Comparison of ENCODE assay signal across 31 cellular contexts in genomic region chr9:132129535-132129934, GRCh38. TPM values are rescaled to one million over a fixed set of nuclear protein-coding genes. Genes with fewer than 3 reads are reported as not detected.
"Had no signal": no experiment of that assay in that cellular context is flagged by ENCODE, and none has a peak within 500 bp of the region (broad histone marks: within the 10 kb centered on the region; RNA-seq: fewer than 3 reads in every experiment).

No MANE protein-coding gene starts in this region.

- H3K4me1 ChIP-seq: foreskin keratinocyte, gastrocnemius medialis, heart left ventricle had no signal

- H3K27ac ChIP-seq: brain microvascular endothelial cell, esophagus muscularis mucosa, foreskin keratinocyte, gastrocnemius medialis, heart left ventricle had no signal

- H3K36me3 ChIP-seq: brain microvascular endothelial cell, esophagus muscularis mucosa, gastrocnemius medialis, heart left ventricle had no signal

- H3K4me3 ChIP-seq: esophagus muscularis mucosa, gastrocnemius medialis, heart left ventricle had no signal

- DNase-seq: activated CD4-positive, alpha-beta memory T cell treated with anti-CD3 and anti-CD28 coated beads, Interleukin-2, amount 10 ng/mL, durations not matched to agents 7 days and 5 days; activated CD4-positive, alpha-beta T cell treated with anti-CD3 and anti-CD28 coated beads for 36 hours; activated CD4-positive, alpha-beta T cell treated with anti-CD3 and anti-CD28 coated beads, Interleukin-2, amount 10 ng/mL, durations not matched to agents 24 days and 14 days; activated CD4-positive, CD25-positive, alpha-beta regulatory T cell; activated CD4-positive, CD25-positive, alpha-beta regulatory T cell treated with anti-CD3 and anti-CD28 coated beads, Interleukin-2, amount 50 U/mL, for 72 hours; activated CD8-positive, alpha-beta memory T cell treated with anti-CD3 and anti-CD28 coated beads, Interleukin-2, amount 50 U/mL, for 48 hours; activated gamma-delta T cell treated with Interleukin-2 at 50 U/mL for 16 hours; activated naive CD4-positive, alpha-beta T cell treated with anti-CD3 and anti-CD28 coated beads, Interleukin-2, amount 50 U/mL, for 16 hours; activated naive CD4-positive, alpha-beta T cell treated with Interleukin-2 at 50 U/mL for 16 hours; activated T-cell treated with anti-CD3 and anti-CD28 coated beads for 4 hours; activated T-cell treated with anti-CD3 and anti-CD28 coated beads, Interleukin-2, amount 50 U/mL, for 24 hours; activated T-cell treated with anti-CD3 and anti-CD28 coated beads, Interleukin-2, amount 50 U/mL, for 72 hours; amniotic stem cell; anterior cingulate cortex; brain microvascular endothelial cell; cortex of kidney; dermis blood vessel endothelial cell; effector CD4-positive, alpha-beta T cell; effector memory CD8-positive, alpha-beta T cell; erythroblast; foreskin keratinocyte; gastrocnemius medialis; glutamatergic neuron; heart left ventricle; T-helper 1 cell; T-helper 17 cell; T1000 had no signal

- FAIRE-seq: astrocyte, bronchial epithelial cell, colon had no signal

- ATAC-seq: activated CD4-positive, alpha-beta T cell treated with anti-CD3 and anti-CD28 coated beads for 36 hours; activated T-cell treated with anti-CD3 and anti-CD28 coated beads, Interleukin-2, amount 50 U/mL, for 72 hours; effector memory CD8-positive, alpha-beta T cell; foreskin keratinocyte; gastrocnemius medialis; heart left ventricle; T-helper 17 cell had no signal

- H3K9me3 ChIP-seq: esophagus muscularis mucosa, gastrocnemius medialis, heart left ventricle had no signal

RNA-seq across cellular contexts. Expression of gene NTNG2, which starts 32.3 kb away (rescaled TPM):
- total RNA-seq: dermis blood vessel endothelial cell had no signal
